25 cellular contexts compared by ENCODE assay signal in the genomic region with DNA sequence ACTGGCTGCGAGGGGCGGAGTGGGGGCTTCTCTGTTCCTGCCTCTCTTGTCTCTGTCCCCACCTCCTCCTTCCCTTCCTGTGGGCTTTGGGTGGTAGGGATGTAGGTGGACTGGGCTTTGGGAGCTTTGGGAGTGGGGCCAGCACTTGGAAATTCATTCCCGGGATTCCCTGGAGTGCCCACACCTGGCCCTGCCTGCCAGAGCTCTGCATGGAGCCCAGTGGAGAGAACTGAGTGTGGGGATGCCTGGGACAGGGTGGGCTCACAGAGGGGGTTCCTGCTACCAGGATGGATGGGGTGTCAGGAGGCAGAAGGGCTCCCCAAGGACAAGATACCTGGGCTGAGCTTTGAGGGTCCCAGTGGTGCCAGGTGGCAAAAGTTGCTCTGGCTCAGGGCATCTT. TPM values are rescaled to one million over a fixed set of nuclear protein-coding genes. Genes with fewer than 3 reads are reported as not detected.
"Had no signal": no experiment of that assay in that cellular context is flagged by ENCODE, and none has a peak within 500 bp of the region (broad histone marks: within the 10 kb centered on the region; RNA-seq: fewer than 3 reads in every experiment).

No MANE protein-coding gene starts in this region.

- DNase-seq: activated CD4-positive, alpha-beta T cell treated with anti-CD3 and anti-CD28 coated beads for 48 hours; activated CD4-positive, alpha-beta T cell treated with anti-CD3 and anti-CD28 coated beads, Interleukin-2, amount 50 U/mL, for 48 hours; activated CD4-positive, CD25-positive, alpha-beta regulatory T cell treated with anti-CD3 and anti-CD28 coated beads, Interleukin-2, amount 50 U/mL, for 72 hours; activated naive CD4-positive, alpha-beta T cell treated with anti-CD3 and anti-CD28 coated beads, Interleukin-2, amount 50 U/mL, for 16 hours; activated T-cell treated with anti-CD3 and anti-CD28 coated beads for 4 hours; amniotic stem cell; body of pancreas; central memory CD4-positive, alpha-beta T cell; Karpas-422; MM.1S; NCI-H1105; NCI-H1436 treated with DMSO at 0.1 percent for 48 hours; NCI-H187; NCI-H2081; NCI-H510A treated with DMSO at 0.1 percent for 48 hours; NCI-H69; NK-92 treated with Interleukin-12 subunit alpha and Interleukin-12 subunit beta, amount 100 ng/mL, for 24 hours; Peyer's patch; Right ventricle myocardium superior; SJCRH30; SK-N-SH had no signal

- H3K4me3 Mint-ChIP-seq: T-helper 1 cell treated with Interleukin-12 subunit alpha and Interleukin-12 subunit beta and Interleukin-4 antibody, amounts not matched to agents 30 μg/mL and 1 μg/mL, for 36 hours had no signal

- H3K4me1 ChIP-seq: ascending aorta, body of pancreas, Peyer's patch, SJCRH30 had no signal

- H3K4me2 ChIP-seq: SK-N-SH had no signal

- H3K9me3 Mint-ChIP-seq: T-helper 1 cell treated with Interleukin-12 subunit alpha and Interleukin-12 subunit beta and Interleukin-4 antibody, amounts not matched to agents 30 μg/mL and 1 μg/mL, for 36 hours had no signal

- H3K27me3 ChIP-seq: ascending aorta, body of pancreas, Peyer's patch had no signal

- H3K27ac ChIP-seq: ascending aorta, body of pancreas, Peyer's patch, RWPE1, SJCRH30 had no signal

- H3K4me3 ChIP-seq: ascending aorta, body of pancreas, Peyer's patch, SJCRH30 had no signal

- H3K36me3 ChIP-seq: ascending aorta, Peyer's patch, SJCRH30 had no signal

- ATAC-seq: body of pancreas had no signal

- H3K9ac ChIP-seq: SK-N-SH had no signal

RNA-seq across cellular contexts. Expression of gene CSF2RB, which starts 22.3 kb away (rescaled TPM):
- total RNA-seq: bronchial epithelial cell, SJCRH30 had no signal
- polyA plus RNA-seq: SK-N-SH had no signal
